ENCODE assay signal across 1 cellular context in the genomic region with DNA sequence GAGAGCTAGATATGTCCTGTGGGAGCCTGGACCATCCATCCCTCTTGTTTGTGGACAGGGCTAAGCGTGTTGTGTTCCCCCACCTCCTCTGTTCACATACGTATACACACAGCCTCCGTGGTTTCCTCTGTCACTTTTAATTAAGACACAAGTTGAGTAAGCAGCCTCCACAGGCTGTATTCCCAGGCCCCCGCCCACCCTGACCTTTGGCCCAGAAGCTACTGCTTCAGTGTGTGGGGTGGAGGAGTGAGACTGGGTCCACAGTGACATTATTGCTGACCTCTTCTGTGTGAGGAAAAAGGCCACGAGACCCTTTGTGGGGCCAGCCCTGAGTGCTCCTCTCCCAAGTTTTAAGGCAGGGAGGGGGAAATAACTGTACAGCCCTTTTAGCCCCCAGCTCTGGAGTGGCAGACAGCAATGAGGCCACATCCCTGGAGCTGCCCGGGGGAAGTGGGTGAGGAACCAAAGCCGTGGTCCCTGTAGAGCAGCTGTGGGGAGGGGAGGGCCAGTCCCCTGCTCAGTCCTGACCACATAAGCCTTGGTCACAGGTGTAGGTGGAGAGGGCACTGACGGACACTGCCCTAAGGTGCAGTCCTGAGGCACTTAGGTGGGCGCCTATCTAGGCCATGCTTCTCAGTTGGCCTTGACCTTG.
TF ChIP-seq lines count a peak whose summit lies in the region.

No MANE protein-coding gene starts in this region.

TF ChIP-seq in WTC11, 78 proteins besides CTCF, POLR2A, EP300 and RAD21 (continued from another document):
- TF ChIP-seq, protein P1, sequence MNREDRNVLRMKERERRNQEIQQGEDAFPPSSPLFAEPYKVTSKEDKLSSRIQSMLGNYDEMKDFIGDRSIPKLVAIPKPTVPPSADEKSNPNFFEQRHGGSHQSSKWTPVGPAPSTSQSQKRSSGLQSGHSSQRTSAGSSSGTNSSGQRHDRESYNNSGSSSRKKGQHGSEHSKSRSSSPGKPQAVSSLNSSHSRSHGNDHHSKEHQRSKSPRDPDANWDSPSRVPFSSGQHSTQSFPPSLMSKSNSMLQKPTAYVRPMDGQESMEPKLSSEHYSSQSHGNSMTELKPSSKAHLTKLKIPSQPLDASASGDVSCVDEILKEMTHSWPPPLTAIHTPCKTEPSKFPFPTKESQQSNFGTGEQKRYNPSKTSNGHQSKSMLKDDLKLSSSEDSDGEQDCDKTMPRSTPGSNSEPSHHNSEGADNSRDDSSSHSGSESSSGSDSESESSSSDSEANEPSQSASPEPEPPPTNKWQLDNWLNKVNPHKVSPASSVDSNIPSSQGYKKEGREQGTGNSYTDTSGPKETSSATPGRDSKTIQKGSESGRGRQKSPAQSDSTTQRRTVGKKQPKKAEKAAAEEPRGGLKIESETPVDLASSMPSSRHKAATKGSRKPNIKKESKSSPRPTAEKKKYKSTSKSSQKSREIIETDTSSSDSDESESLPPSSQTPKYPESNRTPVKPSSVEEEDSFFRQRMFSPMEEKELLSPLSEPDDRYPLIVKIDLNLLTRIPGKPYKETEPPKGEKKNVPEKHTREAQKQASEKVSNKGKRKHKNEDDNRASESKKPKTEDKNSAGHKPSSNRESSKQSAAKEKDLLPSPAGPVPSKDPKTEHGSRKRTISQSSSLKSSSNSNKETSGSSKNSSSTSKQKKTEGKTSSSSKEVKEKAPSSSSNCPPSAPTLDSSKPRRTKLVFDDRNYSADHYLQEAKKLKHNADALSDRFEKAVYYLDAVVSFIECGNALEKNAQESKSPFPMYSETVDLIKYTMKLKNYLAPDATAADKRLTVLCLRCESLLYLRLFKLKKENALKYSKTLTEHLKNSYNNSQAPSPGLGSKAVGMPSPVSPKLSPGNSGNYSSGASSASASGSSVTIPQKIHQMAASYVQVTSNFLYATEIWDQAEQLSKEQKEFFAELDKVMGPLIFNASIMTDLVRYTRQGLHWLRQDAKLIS (CRISPR knock-in tag; IDR thresholded peaks at IDR 0.05; ENCODE audit: borderline replicate concordance), result no peak
- TF ChIP-seq ZNF416 (CRISPR knock-in tag; IDR thresholded peaks at IDR 0.05) (peak; percentile 80; the same call in 1 of the 2 replicates), EMX1 (CRISPR knock-in tag; IDR thresholded peaks at IDR 0.05) (peak; percentile 73), PRRX2 (CRISPR knock-in tag; IDR thresholded peaks at IDR 0.05) (0 out of 2 replicates have a peak, but pooled peaks have one; percentile 48), CREM (CRISPR knock-in tag; IDR thresholded peaks at IDR 0.05) (0 out of 2 replicates have a peak, but pooled peaks have one; percentile 35), FOXK1 (CRISPR knock-in tag; IDR thresholded peaks at IDR 0.05) (no peak), ZNF423 (CRISPR knock-in tag; IDR thresholded peaks at IDR 0.05) (no peak), TCF7 (CRISPR knock-in tag; IDR thresholded peaks at IDR 0.05; ENCODE audit: low read depth) (no peak), ATF1 (CRISPR knock-in tag; IDR thresholded peaks at IDR 0.05) (0 out of 2 replicates have a peak, but pooled peaks have one; percentile 33), OVOL2 (CRISPR knock-in tag; IDR thresholded peaks at IDR 0.05; ENCODE audit: borderline replicate concordance) (no peak)
- TF ChIP-seq, protein P2, sequence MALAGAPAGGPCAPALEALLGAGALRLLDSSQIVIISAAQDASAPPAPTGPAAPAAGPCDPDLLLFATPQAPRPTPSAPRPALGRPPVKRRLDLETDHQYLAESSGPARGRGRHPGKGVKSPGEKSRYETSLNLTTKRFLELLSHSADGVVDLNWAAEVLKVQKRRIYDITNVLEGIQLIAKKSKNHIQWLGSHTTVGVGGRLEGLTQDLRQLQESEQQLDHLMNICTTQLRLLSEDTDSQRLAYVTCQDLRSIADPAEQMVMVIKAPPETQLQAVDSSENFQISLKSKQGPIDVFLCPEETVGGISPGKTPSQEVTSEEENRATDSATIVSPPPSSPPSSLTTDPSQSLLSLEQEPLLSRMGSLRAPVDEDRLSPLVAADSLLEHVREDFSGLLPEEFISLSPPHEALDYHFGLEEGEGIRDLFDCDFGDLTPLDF (CRISPR knock-in tag; IDR thresholded peaks at IDR 0.05), result no peak
- TF ChIP-seq, protein P3, sequence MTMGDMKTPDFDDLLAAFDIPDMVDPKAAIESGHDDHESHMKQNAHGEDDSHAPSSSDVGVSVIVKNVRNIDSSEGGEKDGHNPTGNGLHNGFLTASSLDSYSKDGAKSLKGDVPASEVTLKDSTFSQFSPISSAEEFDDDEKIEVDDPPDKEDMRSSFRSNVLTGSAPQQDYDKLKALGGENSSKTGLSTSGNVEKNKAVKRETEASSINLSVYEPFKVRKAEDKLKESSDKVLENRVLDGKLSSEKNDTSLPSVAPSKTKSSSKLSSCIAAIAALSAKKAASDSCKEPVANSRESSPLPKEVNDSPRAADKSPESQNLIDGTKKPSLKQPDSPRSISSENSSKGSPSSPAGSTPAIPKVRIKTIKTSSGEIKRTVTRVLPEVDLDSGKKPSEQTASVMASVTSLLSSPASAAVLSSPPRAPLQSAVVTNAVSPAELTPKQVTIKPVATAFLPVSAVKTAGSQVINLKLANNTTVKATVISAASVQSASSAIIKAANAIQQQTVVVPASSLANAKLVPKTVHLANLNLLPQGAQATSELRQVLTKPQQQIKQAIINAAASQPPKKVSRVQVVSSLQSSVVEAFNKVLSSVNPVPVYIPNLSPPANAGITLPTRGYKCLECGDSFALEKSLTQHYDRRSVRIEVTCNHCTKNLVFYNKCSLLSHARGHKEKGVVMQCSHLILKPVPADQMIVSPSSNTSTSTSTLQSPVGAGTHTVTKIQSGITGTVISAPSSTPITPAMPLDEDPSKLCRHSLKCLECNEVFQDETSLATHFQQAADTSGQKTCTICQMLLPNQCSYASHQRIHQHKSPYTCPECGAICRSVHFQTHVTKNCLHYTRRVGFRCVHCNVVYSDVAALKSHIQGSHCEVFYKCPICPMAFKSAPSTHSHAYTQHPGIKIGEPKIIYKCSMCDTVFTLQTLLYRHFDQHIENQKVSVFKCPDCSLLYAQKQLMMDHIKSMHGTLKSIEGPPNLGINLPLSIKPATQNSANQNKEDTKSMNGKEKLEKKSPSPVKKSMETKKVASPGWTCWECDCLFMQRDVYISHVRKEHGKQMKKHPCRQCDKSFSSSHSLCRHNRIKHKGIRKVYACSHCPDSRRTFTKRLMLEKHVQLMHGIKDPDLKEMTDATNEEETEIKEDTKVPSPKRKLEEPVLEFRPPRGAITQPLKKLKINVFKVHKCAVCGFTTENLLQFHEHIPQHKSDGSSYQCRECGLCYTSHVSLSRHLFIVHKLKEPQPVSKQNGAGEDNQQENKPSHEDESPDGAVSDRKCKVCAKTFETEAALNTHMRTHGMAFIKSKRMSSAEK (CRISPR knock-in tag; IDR thresholded peaks at IDR 0.05; ENCODE audit: borderline replicate concordance), result 0 out of 2 replicates have a peak, but pooled peaks have one; percentile 47
